In genomic region chr19:40357655-40358054, GRCh38 we compare ENCODE assay signal across 1 cellular context.
TF ChIP-seq lines count a peak whose summit lies in the region.

No MANE protein-coding gene starts in this region.

TF ChIP-seq in WTC11, 78 proteins besides CTCF, POLR2A, EP300 and RAD21 (continued from another document):
- no peak for TF ChIP-seq AFF4 (CRISPR knock-in tag; IDR thresholded peaks at IDR 0.05; ENCODE audit: borderline replicate concordance)
